8 cellular contexts compared by ENCODE assay signal in genomic region chr1:77683142-77683835, GRCh38. TPM values are rescaled to one million over a fixed set of nuclear protein-coding genes. Genes with fewer than 3 reads are reported as not detected.
DNase-seq lines count a peak whose midpoint lies in the region; ATAC-seq, FAIRE-seq and TF ChIP-seq lines count a peak whose summit lies in the region.

No MANE protein-coding gene starts in this region.

- H3K27ac ChIP-seq in HUES6 (ENCODE audit: low read depth, low read length) (peak overlapping the region; percentile 83), endothelial cell of umbilical vein (ENCODE audit: insufficient read depth, low read depth, low read length) (peak overlapping the region; percentile 69)

- FAIRE-seq in endothelial cell of umbilical vein (lab: Jason Lieb, UNC) = peak; percentile 67

- H2AFZ ChIP-seq in endothelial cell of umbilical vein (ENCODE audit: low read depth, low read length) = peak overlapping the region; percentile 91

- intact Hi-C loops in endothelial cell of umbilical vein (cut with micrococcal nuclease) = loop anchor here (1.0 to 10.0 kb wide), 12 partner anchors 44 to 535 kb away; partner anchors contain the start of genes AK5, NEXN, PIGK and USP33

- no peaks in the 10 kb centered on the region; the same call in 1 of the 2 replicates for H3K36me3 ChIP-seq in HUES6 (ENCODE audit: control insufficient read depth, insufficient read depth, low read length)
- H3K36me3 ChIP-seq in NT2/D1 (ENCODE audit: insufficient read depth, insufficient read length, low read length) = peaks cover 5% of the 10 kb centered on the region
- H3K36me3 ChIP-seq in endothelial cell of umbilical vein (ENCODE audit: control insufficient read depth in 2 of 2, extremely low read depth in 1 of 2, insufficient read depth in 2 of 2, low read length in 2 of 2) = no peaks in the 10 kb centered on the region

- POLR2A ChIA-PET in endothelial cell of umbilical vein (lab: Charles Lee) = interaction anchor here (0.6 to 1.4 kb wide), 5 partner anchors 10 to 598 kb away, joined by 3 to 8 read pairs (median 4); no protein-coding TSS in a partner anchor

- H3K4me3 ChIP-seq in HUES6 (ENCODE audit: low read depth, low read length) = peak overlapping the region; percentile 94
- peak overlapping the region; percentile 91 for H3K4me3 ChIP-seq in NT2/D1 (ENCODE audit: insufficient read length, low read depth)
- peak overlapping the region; percentile 42 to 73 (median 52) for H3K4me3 ChIP-seq in endothelial cell of umbilical vein (replicated peaks in 1 of 3; ENCODE audit: insufficient read depth in 1 of 3, low read depth in 1 of 3, low read length in 3 of 3)
- H3K4me3 ChIP-seq in mononuclear cell (ENCODE audit: low read length) = peak overlapping the region; percentile 73

- no peaks in the 10 kb centered on the region for H3K9me1 ChIP-seq in endothelial cell of umbilical vein (replicated peaks; ENCODE audit: control insufficient read depth, extremely low read depth, insufficient read depth, low read length)

- peaks cover 6% of the 10 kb centered on the region; the same call in 1 of the 2 replicates for H3K4me1 ChIP-seq in HUES6 (ENCODE audit: control insufficient read depth, insufficient read depth, low read length)
- no peaks in the 10 kb centered on the region for H3K4me1 ChIP-seq in NT2/D1 (ENCODE audit: insufficient read depth, insufficient read length)
- H3K4me1 ChIP-seq in endothelial cell of umbilical vein (ENCODE audit: control insufficient read depth, extremely low read depth, insufficient read depth, low read length) = peaks cover 24% of the 10 kb centered on the region
- peaks cover 17% of the 10 kb centered on the region for H3K4me1 ChIP-seq in mononuclear cell (ENCODE audit: insufficient read depth, low read length)

- CTCF ChIA-PET in endothelial cell of umbilical vein (lab: Charles Lee) = interaction anchor here (0.8 to 2.2 kb wide), 7 partner anchors 11 to 521 kb away, joined by 3 to 9 read pairs (median 5); no protein-coding TSS in a partner anchor

- H3K79me2 ChIP-seq in endothelial cell of umbilical vein (ENCODE audit: control insufficient read depth, insufficient read depth, low read length) = peaks cover 41% of the 10 kb centered on the region

- H3K27me3 ChIP-seq in HUES6 (ENCODE audit: control insufficient read depth, insufficient read depth, low read length) (no peaks in the 10 kb centered on the region), NT2/D1 (ENCODE audit: insufficient read depth, insufficient read length) (no peaks in the 10 kb centered on the region), endothelial cell of umbilical vein (ENCODE audit: control insufficient read depth in 2 of 2, insufficient read depth in 2 of 2, low read length in 2 of 2) (no peaks in the 10 kb centered on the region), mononuclear cell (ENCODE audit: insufficient read depth, low read length) (no peaks in the 10 kb centered on the region)

- no peak for TF ChIP-seq POLR2A in endothelial cell of umbilical vein (IDR thresholded peaks at IDR 0.05; ENCODE audit: low read depth, low read length)

- peaks cover 3% of the 10 kb centered on the region for H4K20me1 ChIP-seq in endothelial cell of umbilical vein (replicated peaks; ENCODE audit: control insufficient read depth, extremely low read depth, insufficient read depth, low read length)

- H3K9me3 ChIP-seq in HUES6 (ENCODE audit: control insufficient read depth, insufficient read depth, low read depth, low read length) = no peaks in the 10 kb centered on the region
- H3K9me3 ChIP-seq in NT2/D1 (ENCODE audit: insufficient read depth, low read length) = no peaks in the 10 kb centered on the region
- H3K9me3 ChIP-seq in endothelial cell of umbilical vein (replicated peaks; ENCODE audit: control insufficient read depth, insufficient read depth, low read length) = no peaks in the 10 kb centered on the region
- no peaks in the 10 kb centered on the region for H3K9me3 ChIP-seq in mononuclear cell (ENCODE audit: low read depth, low read length)

- H3K9ac ChIP-seq in HUES6 (ENCODE audit: low read length) (peak overlapping the region; percentile 99), NT2/D1 (ENCODE audit: insufficient read length, low read depth) (peak overlapping the region; percentile 98), endothelial cell of umbilical vein (replicated peaks; ENCODE audit: extremely low read depth, insufficient read depth, low read length) (peak overlapping the region; percentile 88)

- H3K4me2 ChIP-seq in endothelial cell of umbilical vein (ENCODE audit: insufficient read depth, low read length) = peak overlapping the region; percentile 84

- TF ChIP-seq CTCF in endothelial cell of umbilical vein (IDR thresholded peaks at IDR 0.05; ENCODE audit: extremely low read depth in 1 of 2, insufficient read depth in 1 of 2, low read depth in 1 of 2, low read length in 2 of 2) = peak; percentile 86 to 92

- peak; percentile 64 for ATAC-seq in GM21447 (IDR thresholded peaks at IDR 0.05; ENCODE audit: unreplicated experiment)

- DNase-seq in DMS 273 (lab: John Stamatoyannopoulos, UW; ENCODE audit: unreplicated experiment) = peak; percentile 98
- DNase-seq in NT2/D1 (ENCODE audit: low read depth, low spot score) = peak; percentile 91
- DNase-seq in activated CD8-positive, alpha-beta memory T cell treated with anti-CD3 and anti-CD28 coated beads, Interleukin-2, amount 50 U/mL, for 4 hours = peak; percentile 91
- peak; percentile 92 for DNase-seq in endothelial cell of umbilical vein (ENCODE audit: low read depth, low spot score)
- peak; percentile 88 to 89 for DNase-seq in stimulated activated CD8-positive, alpha-beta memory T cell treated with anti-CD3 and anti-CD28 coated beads, Interleukin-2, amount 100 ng/mL, for 48 hours (ENCODE audit: low read depth in 2 of 2)

- dilution Hi-C loops in endothelial cell of umbilical vein (cut with MboI; ENCODE audit: extremely low pct_ligation_motif_present, low sequenced_read_pairs) = no loop called here

- no TSS peak for BruUV-seq in endothelial cell of umbilical vein (replicated peaks; lab: Mats Ljungman, UMichigan)

TF ChIP-seq in endothelial cell of umbilical vein, 7 proteins besides CTCF, POLR2A, EP300 and RAD21:
- peak; percentile 90 for TF ChIP-seq POLR2AphosphoS5 (IDR thresholded peaks at IDR 0.05; ENCODE audit: insufficient read depth, low read depth, low read length)
- no peak for TF ChIP-seq JUN (IDR thresholded peaks at IDR 0.05; ENCODE audit: borderline replicate concordance, insufficient read depth, insufficient read length, low read depth)
- TF ChIP-seq EZH2 (IDR thresholded peaks at IDR 0.05; ENCODE audit: borderline replicate concordance, low read depth, low read length, severe bottlenecking) = no peak
- no peak for TF ChIP-seq FOS (IDR thresholded peaks at IDR 0.05; ENCODE audit: borderline replicate concordance, insufficient read depth, low read length)
- peak; percentile 7 for TF ChIP-seq GATA2 (IDR thresholded peaks at IDR 0.05; ENCODE audit: insufficient read depth, insufficient read length, low read depth, low read length)

RNA-seq across cellular contexts. Expression of gene ZZZ3, which starts 0.8 kb away (rescaled TPM):
- total RNA-seq in endothelial cell of umbilical vein = 48.4 and 54.3 TPM in 2 replicates
- polyA plus RNA-seq in endothelial cell of umbilical vein = 10.4 and 13.1 TPM in 2 replicates
- polyA plus RNA-seq in endothelial cell of umbilical vein (2011; cell fraction: cytosol; rRNA removed) = 16.4 and 16.7 TPM in 2 replicates
- polyA plus RNA-seq in endothelial cell of umbilical vein (2011; cell fraction: nucleus; rRNA removed) = 33.8 and 42.7 TPM in 2 replicates
- 20.7 and 27.3 TPM in 2 replicates for polyA plus RNA-seq in endothelial cell of umbilical vein (2012)
- polyA minus RNA-seq in endothelial cell of umbilical vein = 40.0 and 56.2 TPM in 2 replicates
- polyA minus RNA-seq in endothelial cell of umbilical vein (2011; cell fraction: cytosol; rRNA and poly(A)+ RNA removed) = 56.5 TPM
- polyA minus RNA-seq in endothelial cell of umbilical vein (2011; cell fraction: nucleus; rRNA and poly(A)+ RNA removed) = 113 and 162 TPM in 2 replicates
- 62.9 TPM for total RNA-seq in mononuclear cell

Comparison
In these comparisons a context has a peak if more than half of its experiments do, and no peak if none do; other contexts are left out.
1. Peak in every context shown above with its lines: DNase-seq, ATAC-seq, H3K4me3 ChIP-seq and H3K27ac ChIP-seq.